Comparison of ENCODE assay signal across 8 cellular contexts in the genomic region with DNA sequence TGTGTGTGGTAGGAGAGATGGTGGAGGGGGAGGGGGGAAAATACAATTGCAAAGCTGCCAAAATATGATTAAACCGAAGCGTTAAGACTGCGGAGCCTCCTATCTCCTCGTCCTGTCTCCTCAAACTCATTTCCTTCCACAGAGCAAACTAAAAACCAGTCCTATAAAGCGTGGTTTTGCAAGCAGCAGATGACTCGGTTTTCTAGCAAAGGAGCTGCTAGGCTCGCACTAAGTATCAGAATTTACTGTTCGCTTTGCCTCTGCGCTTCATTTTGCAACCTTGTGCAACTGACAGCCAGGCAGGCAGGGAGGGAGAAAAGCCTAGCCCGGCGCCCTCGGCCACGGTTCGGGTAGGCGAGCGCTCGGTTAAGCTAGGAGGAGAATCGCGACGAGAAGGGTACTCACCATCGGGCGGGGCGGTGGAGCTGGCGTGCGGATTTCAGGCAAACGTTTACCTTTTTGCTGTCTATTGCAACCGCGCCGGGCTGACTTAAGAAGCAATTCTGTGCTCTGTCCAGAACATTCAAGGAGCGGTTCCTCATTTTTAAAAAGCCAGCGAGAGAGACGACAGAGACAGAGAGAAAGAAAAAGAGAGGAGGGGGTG. TPM values are rescaled to one million over a fixed set of nuclear protein-coding genes. Genes with fewer than 3 reads are reported as not detected.
DNase-seq lines count a peak whose midpoint lies in the region; ATAC-seq and TF ChIP-seq lines count a peak whose summit lies in the region.

No MANE protein-coding gene starts in this region.

- peaks cover 19% of the 10 kb centered on the region; the same call in 1 of the 2 replicates for H3K79me2 ChIP-seq in KMS-11 (ENCODE audit: insufficient read depth, low read depth)

- TF ChIP-seq EP300 in upper lobe of left lung (IDR thresholded peaks at IDR 0.05): no peak

- peak; percentile 7 to 29 for ATAC-seq in upper lobe of left lung (ENCODE audit: low FRiP score in 2 of 2)
- ATAC-seq in GM18511 (IDR thresholded peaks at IDR 0.05; ENCODE audit: unreplicated experiment): no peak

- DNase-seq in AG09309 (ENCODE audit: low read depth): peak; percentile 46
- DNase-seq in astrocyte of the cerebellum (ENCODE audit: low read depth): no peak
- DNase-seq in upper lobe of left lung: peak in 1 of 2 donors; percentile 85
- DNase-seq in iPS-NIHi7 (ENCODE audit: extremely low spot score): no peak
- no peak for DNase-seq in stimulated activated CD4-positive, alpha-beta T cell treated with anti-CD3 and anti-CD28 coated beads, Interleukin-1b, Interleukin-23, amount 100 ng/mL, for 48 hours

- H3K4me3 ChIP-seq in AG09309 (ENCODE audit: control insufficient read depth, low read depth, low read length): peak overlapping the region; percentile 85
- peak overlapping the region; percentile 21 for H3K4me3 ChIP-seq in KMS-11 (IDR thresholded peaks at IDR 0.05; ENCODE audit: insufficient read depth, low read depth, low read length)
- peak overlapping the region; percentile 89 for H3K4me3 ChIP-seq in astrocyte of the cerebellum (ENCODE audit: low read depth, low read length)
- peak overlapping the region; percentile 32 to 55 (median 48) for H3K4me3 ChIP-seq in upper lobe of left lung

- WGBS in upper lobe of left lung, 2 donors: 2% methylated on average over 30 to 32 of the region's 32 CpGs

- no peaks in the 10 kb centered on the region for H3K27me3 ChIP-seq in KMS-11 (ENCODE audit: insufficient read depth, low read depth)
- H3K27me3 ChIP-seq in layer of hippocampus (ENCODE audit: control insufficient read depth, insufficient read depth, low read length): peaks cover 19% of the 10 kb centered on the region
- H3K27me3 ChIP-seq in upper lobe of left lung: peaks cover 0 to 18% (median 5%) of the 10 kb centered on the region in 4 donors

- H3K9ac ChIP-seq in KMS-11: peak overlapping the region; percentile 85

- peak overlapping the region; percentile 86 for H3K27ac ChIP-seq in KMS-11
- H3K27ac ChIP-seq in layer of hippocampus (ENCODE audit: low read depth, low read length): peak overlapping the region; percentile 81
- peak overlapping the region; percentile 48 to 93 (median 91) for H3K27ac ChIP-seq in upper lobe of left lung

- H3K4me1 ChIP-seq in KMS-11 (ENCODE audit: low read depth, poor library complexity, severe bottlenecking) (peaks cover 33% of the 10 kb centered on the region), upper lobe of left lung (peaks cover 5 to 21% (median 10%) of the 10 kb centered on the region in 4 donors)

- H3K4me2 ChIP-seq in KMS-11: peak overlapping the region; percentile 70; the same call in 1 of the 2 replicates

- H4K20me1 ChIP-seq in KMS-11 (ENCODE audit: insufficient read depth): no peaks in the 10 kb centered on the region

- no peaks in the 10 kb centered on the region for H3K9me3 ChIP-seq in upper lobe of left lung

- in situ Hi-C loops in astrocyte of the cerebellum (cut with HindIII; ENCODE audit: low sequenced_read_pairs): loop anchor here (10.0 to 25.0 kb wide), 3 partner anchors 911 to 1664 kb away; no protein-coding TSS in a partner anchor

- H3K36me3 ChIP-seq in KMS-11 (ENCODE audit: insufficient read depth) (no peaks in the 10 kb centered on the region), upper lobe of left lung (no peaks in the 10 kb centered on the region)

- H2AFZ ChIP-seq in KMS-11 (ENCODE audit: low read depth): peak overlapping the region; percentile 92

- no peak for TF ChIP-seq POLR2A in upper lobe of left lung (IDR thresholded peaks at IDR 0.05)

- TF ChIP-seq CTCF in AG09309 (IDR thresholded peaks at IDR 0.05; ENCODE audit: control insufficient read depth, insufficient read depth, low read depth, low read length, missing control alignments) (no peak), KMS-11 (conservative IDR thresholded peaks at IDR 0.05; ENCODE audit: low read depth, low read length) (no peak), astrocyte of the cerebellum (IDR thresholded peaks at IDR 0.05; ENCODE audit: low read depth, low read length, missing control alignments) (no peak), upper lobe of left lung (IDR thresholded peaks at IDR 0.05) (no peak)

RNA-seq across cellular contexts. Expression of a gene that starts 3.8 kb away (rescaled TPM):
- total RNA-seq in upper lobe of left lung: 10 to 100 TPM; 10.8 to 64.7 (median 30.1) TPM

Comparison
In these comparisons a context has a peak if more than half of its experiments do, and no peak if none do; other contexts are left out.
1. H3K4me3 ChIP-seq: peak in every context shown above with its lines; median percentile 89 in astrocyte of the cerebellum; 85 in AG09309; 48 in upper lobe of left lung; 21 in KMS-11.